In the genomic region with DNA sequence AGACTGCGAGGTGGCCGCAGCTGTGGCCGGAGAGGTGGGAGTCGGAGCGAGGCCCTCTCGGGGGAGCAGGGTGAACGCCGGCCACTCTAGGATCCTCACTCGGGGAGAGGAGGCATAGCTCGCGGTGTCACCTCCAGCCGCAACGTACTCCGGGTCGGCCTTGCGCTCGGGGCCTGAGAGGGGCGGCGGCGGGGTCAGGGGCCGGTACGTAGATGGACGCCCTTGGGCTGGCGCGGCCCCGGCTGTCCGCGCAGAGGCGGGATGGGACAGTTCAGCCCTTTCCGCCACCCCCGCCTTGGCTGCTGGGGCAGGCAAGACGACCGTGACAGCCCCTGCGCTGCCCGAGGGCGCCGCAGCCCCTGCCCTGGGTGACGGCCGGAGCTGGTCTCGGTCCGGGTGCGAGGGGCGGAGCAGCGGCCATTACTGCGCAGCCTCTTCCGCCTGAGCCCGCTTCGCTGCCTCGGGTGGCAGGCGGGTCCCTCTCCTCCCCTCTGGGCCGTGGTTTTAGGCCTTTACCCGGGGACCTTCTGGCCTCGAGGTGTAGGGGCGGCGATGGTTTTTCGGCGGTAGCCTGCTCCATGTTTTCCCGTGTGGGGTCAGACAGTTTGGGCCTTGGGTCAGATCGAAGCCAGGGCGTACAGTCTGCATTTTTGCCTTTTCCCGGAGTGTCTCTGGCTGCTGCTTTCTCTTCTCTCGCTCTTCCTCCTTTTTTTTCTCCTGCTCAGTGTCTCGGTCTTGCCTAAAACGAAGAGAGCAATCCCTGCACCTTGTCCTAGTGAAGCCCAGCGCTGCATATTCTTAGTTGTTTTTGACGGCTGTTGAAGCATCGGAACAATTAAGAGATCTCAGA, we compare ENCODE assay signal across 8 cellular contexts. TPM values are rescaled to one million over a fixed set of nuclear protein-coding genes. Genes with fewer than 3 reads are reported as not detected.
A peak's percentile ranks its signal among the peaks of the same experiment; 100 is the strongest.
DNase-seq lines count a peak whose midpoint lies in the region; ATAC-seq and TF ChIP-seq lines count a peak whose summit lies in the region.

No MANE protein-coding gene starts in this region.

- no peaks in the 10 kb centered on the region for H3K27me3 ChIP-seq in left lung

- H3K9me3 Mint-ChIP-seq in chondrocyte (ENCODE audit: low read depth) = no peaks in the 10 kb centered on the region

- intact Hi-C loops in left lung (cut with DNase I) = no loop called here

- H3K27me3 Mint-ChIP-seq in chondrocyte (ENCODE audit: low read depth) = no peaks in the 10 kb centered on the region

- H3K27ac Mint-ChIP-seq in chondrocyte (ENCODE audit: unreplicated experiment) = peak overlapping the region; percentile 98

- peak; percentile 71 for DNase-seq in NK-92 treated with Interleukin-12 subunit alpha and Interleukin-12 subunit beta, amount 100 ng/mL, for 24 hours (lab: John Stamatoyannopoulos, UW)
- DNase-seq in NK-92 (lab: John Stamatoyannopoulos, UW; ENCODE audit: unreplicated experiment) (no peak), NCI-H2029 treated with DMSO at 0.1 percent for 48 hours (lab: John Stamatoyannopoulos, UW) (peak; percentile 71), chondrocyte (ENCODE audit: low spot score) (peak; percentile 91), left lung (peak; percentile 71 to 92)
- peak; percentile 12 to 40 for DNase-seq in activated CD4-positive, alpha-beta T cell treated with anti-CD3 and anti-CD28 coated beads for 24 hours (ENCODE audit: low read depth in 2 of 2)
- peak; percentile 3 to 33 (median 9) for DNase-seq in stimulated activated CD4-positive, alpha-beta T cell treated with anti-CD3 and anti-CD28 coated beads, TNF-alpha, amount 100 ng/mL, for 1 hour (ENCODE audit: low read depth in 3 of 3, low spot score in 1 of 3)

- no peak for TF ChIP-seq CTCF in chondrocyte (IDR thresholded peaks at IDR 0.05)
- no peak for TF ChIP-seq CTCF in left lung (IDR thresholded peaks at IDR 0.05)

- H3K36me3 Mint-ChIP-seq in chondrocyte (ENCODE audit: low read depth) = peaks cover 2% of the 10 kb centered on the region

- ATAC-seq in HG02852 (IDR thresholded peaks at IDR 0.05; ENCODE audit: unreplicated experiment) (peak; percentile 77), left lung (peak; percentile 85)

- peaks cover 48% of the 10 kb centered on the region for H3K4me1 Mint-ChIP-seq in chondrocyte (ENCODE audit: low read depth)

- H3K4me3 Mint-ChIP-seq in chondrocyte (ENCODE audit: unreplicated experiment) = peak overlapping the region; percentile 93

- H3K4me1 ChIP-seq in left lung = peaks cover 3 to 41% of the 10 kb centered on the region in 2 donors

- H3K9me3 ChIP-seq in left lung = no peaks in the 10 kb centered on the region

- peak overlapping the region; percentile 70 to 82 for H3K4me3 ChIP-seq in left lung

- no peaks in the 10 kb centered on the region for H3K36me3 ChIP-seq in left lung

- H3K27ac ChIP-seq in left lung = peak overlapping the region; percentile 99 to 100

RNA-seq across cellular contexts. Expression of a gene that starts 0.5 kb away (rescaled TPM):
- total RNA-seq in chondrocyte (48.1 to 62.8 TPM (median 49.4 TPM) in 3 replicates), left lung (10 to 100 TPM; 46.4 to 46.8 TPM)
